ENCODE assay signal across 10 cellular contexts in genomic region chr2:109348645-109349554, GRCh38.
DNase-seq lines count a peak whose midpoint lies in the region; ATAC-seq lines count a peak whose summit lies in the region.
"Had no signal": no experiment of that assay in that cellular context is flagged by ENCODE, and none has a peak within 500 bp of the region (broad histone marks: within the 10 kb centered on the region; RNA-seq: fewer than 3 reads in every experiment).

No MANE protein-coding gene starts in this region.

- H3K27ac ChIP-seq in KOPT-K1 (ENCODE audit: low read depth, low read length, poor library complexity, severe bottlenecking) (peak overlapping the region; percentile 37), caudate nucleus (ENCODE audit: low read depth, low read length) (peak overlapping the region; percentile 2)
- H3K27ac ChIP-seq: parathyroid adenoma had no signal

- H3K4me1 Mint-ChIP-seq in stimulated activated memory B cell treated with anti-CD40 and anti-IgM and Interleukin-4, amounts not matched to agents 10 μg/mL and 1 μg/mL and 100 μg/mL, for 72 hours = peaks cover 8% of the 10 kb centered on the region

- H3K9me3 Mint-ChIP-seq in stimulated activated memory B cell treated with anti-CD40 and anti-IgM and Interleukin-4, amounts not matched to agents 10 μg/mL and 1 μg/mL and 100 μg/mL, for 72 hours = no peaks in the 10 kb centered on the region

- H3K36me3 ChIP-seq in KOPT-K1 (ENCODE audit: insufficient read depth, low read length) = no peaks in the 10 kb centered on the region

- H3K4me3 Mint-ChIP-seq in stimulated activated memory B cell treated with anti-CD40 and anti-IgM and Interleukin-4, amounts not matched to agents 10 μg/mL and 1 μg/mL and 100 μg/mL, for 72 hours = no peak overlapping the region

- intact Hi-C loops in sciatic nerve (cut with DNase I) = no loop called here

- DNase-seq in activated CD8-positive, alpha-beta memory T cell treated with anti-CD3 and anti-CD28 coated beads for 24 hours = peak; percentile 60
- no peak for DNase-seq in activated CD8-positive, alpha-beta memory T cell treated with anti-CD3 and anti-CD28 coated beads, Interleukin-2, amount 50 U/mL, for 4 hours
- DNase-seq in caudate nucleus (lab: John Stamatoyannopoulos, UW) = peak in 13 of 61 donors; percentile 7 to 57 (median 36)
- DNase-seq in NCI-H226 = no peak
- DNase-seq in sciatic nerve (ENCODE audit: low spot score) = no peak
- DNase-seq: Caco-2 had no signal

- H3K27ac Mint-ChIP-seq in stimulated activated memory B cell treated with anti-CD40 and anti-IgM and Interleukin-4, amounts not matched to agents 10 μg/mL and 1 μg/mL and 100 μg/mL, for 72 hours = no peak overlapping the region

- H3K27me3 Mint-ChIP-seq in stimulated activated memory B cell treated with anti-CD40 and anti-IgM and Interleukin-4, amounts not matched to agents 10 μg/mL and 1 μg/mL and 100 μg/mL, for 72 hours = peaks cover 10% of the 10 kb centered on the region

- peak; percentile 31 for ATAC-seq in stimulated activated memory B cell treated with anti-CD40 and anti-IgM and Interleukin-4, amounts not matched to agents 10 μg/mL and 1 μg/mL and 100 μg/mL, for 72 hours
- ATAC-seq in GM21515 (IDR thresholded peaks at IDR 0.05; ENCODE audit: unreplicated experiment) = no peak
- ATAC-seq in sciatic nerve = no peak

- no peaks in the 10 kb centered on the region for H3K36me3 Mint-ChIP-seq in stimulated activated memory B cell treated with anti-CD40 and anti-IgM and Interleukin-4, amounts not matched to agents 10 μg/mL and 1 μg/mL and 100 μg/mL, for 72 hours

- H3K9me3 ChIP-seq in KOPT-K1 (ENCODE audit: insufficient read depth, low read length, poor library complexity, severe bottlenecking) = no peaks in the 10 kb centered on the region
- H3K9me3 ChIP-seq: Caco-2 had no signal
